Comparison of ENCODE assay signal across 8 cellular contexts in the genomic region with DNA sequence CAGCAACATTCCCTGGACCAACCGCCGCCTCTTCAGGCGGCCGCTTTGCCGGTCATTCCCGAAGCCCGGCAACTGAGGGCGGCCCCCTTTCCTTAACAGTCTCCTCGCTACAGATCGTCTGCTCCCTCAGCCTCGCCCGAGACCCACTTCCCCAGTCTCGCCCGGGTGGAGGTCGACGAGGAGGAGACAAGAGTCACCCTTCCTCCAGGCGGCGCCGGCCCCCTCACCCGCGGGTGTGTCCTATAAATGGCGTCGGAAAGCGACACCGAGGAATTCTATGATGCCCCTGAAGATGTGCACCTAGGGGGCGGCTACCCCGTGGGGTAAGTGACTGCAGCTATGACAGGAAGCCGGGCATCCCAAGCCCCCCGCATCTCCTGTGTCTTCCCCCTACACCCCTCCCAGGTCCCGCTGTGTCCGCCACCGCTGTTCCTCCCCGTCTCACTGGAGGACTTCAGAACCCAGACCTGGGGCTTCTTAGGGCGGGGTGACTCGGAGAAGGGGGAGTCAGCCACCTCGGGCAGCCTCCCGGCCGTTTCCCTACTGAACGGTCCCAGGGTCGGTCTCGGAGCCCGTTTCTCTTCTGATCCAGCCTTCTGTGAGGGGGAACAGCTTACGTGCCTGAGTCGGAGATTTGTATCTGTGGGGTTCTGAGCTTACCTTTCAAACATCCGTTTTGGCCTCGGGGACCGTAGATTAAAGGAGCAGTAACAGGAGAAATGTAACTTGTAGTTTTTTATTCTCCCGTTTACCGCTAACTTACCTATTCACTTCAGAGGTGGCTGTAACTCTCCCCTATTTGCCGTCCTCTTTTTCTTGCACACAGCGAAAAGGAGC. TPM values are rescaled to one million over a fixed set of nuclear protein-coding genes. Genes with fewer than 3 reads are reported as not detected.
DNase-seq lines count a peak whose midpoint lies in the region; ATAC-seq and TF ChIP-seq lines count a peak whose summit lies in the region.

No MANE protein-coding gene starts in this region.

- H3K27ac ChIP-seq in duodenal mucosa (ENCODE audit: low read depth, low read length) (peak overlapping the region; percentile 88), mesodermal cell (ENCODE audit: low read depth, low read length, severe bottlenecking) (peak overlapping the region; percentile 89)

- no peaks in the 10 kb centered on the region for H3K9me3 ChIP-seq in duodenal mucosa (ENCODE audit: control insufficient read depth in 1 of 2, low read length in 2 of 2)
- no peaks in the 10 kb centered on the region for H3K9me3 ChIP-seq in mesodermal cell (ENCODE audit: control insufficient read depth, low read length)

- ATAC-seq in HG02571 (IDR thresholded peaks at IDR 0.05; ENCODE audit: unreplicated experiment): peak; percentile 19

- peak overlapping the region; percentile 82 to 85 for H3K9ac ChIP-seq in duodenal mucosa (ENCODE audit: low read depth in 1 of 2, low read length in 2 of 2)

- DNase-seq in NCI-H146 (lab: John Stamatoyannopoulos, UW): peak; percentile 77
- DNase-seq in activated CD4-positive, alpha-beta T cell treated with anti-CD3 and anti-CD28 coated beads, Interleukin-2, amount 50 U/mL, for 4 hours: peak; percentile 26 to 41
- DNase-seq in stimulated activated CD8-positive, alpha-beta memory T cell treated with anti-CD3 and anti-CD28 coated beads, Interleukin-4, amount 100 ng/mL, for 24 hours (ENCODE audit: low read depth): peak; percentile 28
- no peak for DNase-seq in AG08395 (ENCODE audit: low spot score)

- no peaks in the 10 kb centered on the region for H3K36me3 ChIP-seq in duodenal mucosa (ENCODE audit: control insufficient read depth in 1 of 2, insufficient read depth in 2 of 2, low read length in 2 of 2)
- no peaks in the 10 kb centered on the region for H3K36me3 ChIP-seq in mesodermal cell (ENCODE audit: control insufficient read depth, insufficient read depth, low read length)

- H3K4me1 ChIP-seq in duodenal mucosa (ENCODE audit: control insufficient read depth in 1 of 2, insufficient read depth in 2 of 2, low read length in 2 of 2) (peaks cover 13 to 20% of the 10 kb centered on the region in 2 donors), mesodermal cell (ENCODE audit: control insufficient read depth, insufficient read depth, low read length, poor library complexity, severe bottlenecking) (peaks cover 12% of the 10 kb centered on the region)

- H3K27me3 ChIP-seq in duodenal mucosa (ENCODE audit: control insufficient read depth in 1 of 2, insufficient read depth in 2 of 2, low read length in 2 of 2): no peaks in the 10 kb centered on the region

- peak overlapping the region; percentile 80 for H3K4me3 ChIP-seq in GM12875 (ENCODE audit: low read depth, low read length)
- peak overlapping the region; percentile 83 to 86 for H3K4me3 ChIP-seq in duodenal mucosa (ENCODE audit: low read depth in 1 of 2, low read length in 2 of 2)
- H3K4me3 ChIP-seq in mesodermal cell (ENCODE audit: extremely low read depth, insufficient read depth, low read length, poor library complexity, severe bottlenecking): peak overlapping the region; percentile 63

- WGBS in mesodermal cell (ENCODE audit: insufficient coverage in 2 of 2), 2 experiments: 0% methylated on average over 1 to 6 of the region's 51 CpGs

- no peak for TF ChIP-seq CTCF in GM12875 (IDR thresholded peaks at IDR 0.05; ENCODE audit: borderline replicate concordance, insufficient read depth, low read depth, low read length)

RNA-seq across cellular contexts. Expression of a gene that starts 0.6 kb away (rescaled TPM):
- 14.4 TPM for polyA plus RNA-seq in mesodermal cell (2013, experiment 1 of 2)
- polyA plus RNA-seq in mesodermal cell (2013, experiment 2 of 2): 13.3 TPM
